In the genomic region with DNA sequence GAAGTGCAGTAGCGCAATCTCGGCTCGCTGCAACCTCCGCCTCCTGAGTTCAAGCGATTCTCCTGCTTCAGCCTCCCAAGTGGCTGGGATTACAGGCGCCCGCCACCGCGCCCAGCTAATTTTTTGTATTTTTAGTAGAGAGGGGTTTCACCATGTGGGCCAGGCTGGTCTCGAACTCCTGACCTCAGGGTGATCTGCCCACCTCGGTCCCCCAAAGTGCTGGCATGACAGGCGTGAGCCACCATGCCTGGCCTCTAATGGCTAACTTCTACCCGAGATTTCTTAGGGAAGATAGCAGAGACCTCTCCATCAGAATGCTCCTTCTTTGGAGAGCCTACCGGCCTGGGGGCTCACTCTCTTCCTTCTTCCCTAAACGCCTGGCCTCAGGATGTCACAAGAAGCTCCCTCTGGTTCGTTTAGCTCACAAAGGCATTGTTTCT, we compare ENCODE assay signal across 7 cellular contexts. TPM values are rescaled to one million over a fixed set of nuclear protein-coding genes. Genes with fewer than 3 reads are reported as not detected.
DNase-seq lines count a peak whose midpoint lies in the region; TF ChIP-seq lines count a peak whose summit lies in the region.
"Not testable (repeated sequence)": the region's sequence is repeated elsewhere in the genome, so short reads cannot be mapped to it uniquely, and the experiment has no call there.
"Had no signal": no experiment of that assay in that cellular context is flagged by ENCODE, and none has a peak within 500 bp of the region (broad histone marks: within the 10 kb centered on the region; RNA-seq: fewer than 3 reads in every experiment).

No MANE protein-coding gene starts in this region.

- H3K27ac Mint-ChIP-seq in CD4-positive, alpha-beta memory T cell, result peak overlapping the region; percentile 94 to 98 (median 97)
- peak overlapping the region; percentile 90 for H3K27ac Mint-ChIP-seq in activated naive CD8-positive, alpha-beta T cell
- peak overlapping the region; percentile 94 for H3K27ac Mint-ChIP-seq in stimulated activated naive CD8-positive, alpha-beta T cell treated with anti-CD3 and anti-CD28 coated beads, Interleukin-15, Interleukin-2, amounts not matched to agents 100 ng/mL and 50 ng/mL, for 24 hours

- H3K79me2 ChIP-seq in OCI-LY7 (ENCODE audit: insufficient read depth, low read depth, low read length); fibroblast of lung (ENCODE audit: control insufficient read depth, insufficient read depth, low read length): not testable (repeated sequence)

- H3K27me3 Mint-ChIP-seq in CD4-positive, alpha-beta memory T cell; activated naive CD8-positive, alpha-beta T cell; stimulated activated naive CD8-positive, alpha-beta T cell treated with anti-CD3 and anti-CD28 coated beads, Interleukin-15, Interleukin-2, amounts not matched to agents 100 ng/mL and 50 ng/mL, for 24 hours: not testable (repeated sequence)

- H3K27ac ChIP-seq in CD4-positive, alpha-beta memory T cell (ENCODE audit: low read depth, low read length), result peak overlapping the region; percentile 79
- H3K27ac ChIP-seq in OCI-LY7 (ENCODE audit: low read depth, low read length, poor library complexity, severe bottlenecking) (peak overlapping the region; percentile 74), muscle layer of duodenum (ENCODE audit: low read length) (peak overlapping the region; percentile 74)
- H3K27ac ChIP-seq in fibroblast of lung (ENCODE audit: insufficient read depth, low read length), result not testable (repeated sequence)

- BruUV-seq in OCI-LY7 (replicated peaks; lab: Mats Ljungman, UMichigan), result not testable (repeated sequence)

- not testable (repeated sequence) for H3K9me3 ChIP-seq in CD4-positive, alpha-beta memory T cell (ENCODE audit: control insufficient read depth in 1 of 2, low read length in 2 of 2); OCI-LY7 (ENCODE audit: low read length); fibroblast of lung (ENCODE audit: control insufficient read depth, insufficient read depth, low read depth, low read length); muscle layer of duodenum (ENCODE audit: control insufficient read depth in 1 of 2, low read length in 2 of 2)

- H3K9me3 Mint-ChIP-seq in CD4-positive, alpha-beta memory T cell; activated naive CD8-positive, alpha-beta T cell (ENCODE audit: low read depth); stimulated activated naive CD8-positive, alpha-beta T cell treated with anti-CD3 and anti-CD28 coated beads, Interleukin-15, Interleukin-2, amounts not matched to agents 100 ng/mL and 50 ng/mL, for 24 hours: not testable (repeated sequence)

- not testable (repeated sequence) for TF ChIP-seq CTCF in OCI-LY7 (conservative IDR thresholded peaks at IDR 0.05; ENCODE audit: low read length); fibroblast of lung (conservative IDR thresholded peaks at IDR 0.05 in 1 of 2, IDR thresholded peaks at IDR 0.05 in 1 of 2; ENCODE audit: low read depth in 1 of 2, low read length in 2 of 2)

- not testable (repeated sequence) for H4K20me1 ChIP-seq in OCI-LY7 (ENCODE audit: insufficient read depth, low read length); fibroblast of lung (ENCODE audit: control insufficient read depth, extremely low read depth, insufficient read depth, low read length)

- POLR2A ChIA-PET in CD4-positive, alpha-beta memory T cell (lab: Charles Lee; ENCODE audit: partially characterized antibody), result interaction anchor here (0.7 to 3.4 kb wide), 15 partner anchors 24 to 211 kb away, joined by 3 to 43 read pairs (median 9); partner anchors contain the start of genes BAG6, C6orf47, CSNK2B and DDAH2
- POLR2A ChIA-PET in OCI-LY7 (lab: Charles Lee), result interaction anchor here (0.6 to 0.7 kb wide), 2 partner anchors 9 to 968 kb away, joined by 3 read pairs; no protein-coding TSS in a partner anchor

- H3K4me1 Mint-ChIP-seq in CD4-positive, alpha-beta memory T cell, result peaks cover 14 to 33% (median 23%) of the 10 kb centered on the region in 4 donors
- H3K4me1 Mint-ChIP-seq in activated naive CD8-positive, alpha-beta T cell (ENCODE audit: low read depth), result peaks cover 21% of the 10 kb centered on the region
- H3K4me1 Mint-ChIP-seq in stimulated activated naive CD8-positive, alpha-beta T cell treated with anti-CD3 and anti-CD28 coated beads, Interleukin-15, Interleukin-2, amounts not matched to agents 100 ng/mL and 50 ng/mL, for 24 hours (ENCODE audit: low read depth), result peaks cover 31% of the 10 kb centered on the region

- not testable (repeated sequence) for H3K36me3 ChIP-seq in CD4-positive, alpha-beta memory T cell (ENCODE audit: insufficient read depth, low read length); OCI-LY7 (ENCODE audit: insufficient read depth, low read length)
- peaks cover 10% of the 10 kb centered on the region for H3K36me3 ChIP-seq in fibroblast of lung (ENCODE audit: control insufficient read depth, insufficient read depth, low read length)
- peaks cover 13 to 21% of the 10 kb centered on the region in 2 donors for H3K36me3 ChIP-seq in muscle layer of duodenum (ENCODE audit: control insufficient read depth in 1 of 2, insufficient read depth in 2 of 2, low read length in 2 of 2)

- H3K9me2 ChIP-seq in OCI-LY7 (ENCODE audit: insufficient read depth, low read length), result not testable (repeated sequence)

- peaks cover 8 to 28% of the 10 kb centered on the region in 2 donors for H3K36me3 Mint-ChIP-seq in CD4-positive, alpha-beta memory T cell
- not testable (repeated sequence) for H3K36me3 Mint-ChIP-seq in activated naive CD8-positive, alpha-beta T cell
- H3K36me3 Mint-ChIP-seq in stimulated activated naive CD8-positive, alpha-beta T cell treated with anti-CD3 and anti-CD28 coated beads, Interleukin-15, Interleukin-2, amounts not matched to agents 100 ng/mL and 50 ng/mL, for 24 hours (ENCODE audit: low read depth), result peaks cover 10% of the 10 kb centered on the region

- H3K4me2 ChIP-seq in OCI-LY7 (ENCODE audit: low read length) (peak overlapping the region; percentile 74), fibroblast of lung (ENCODE audit: extremely low read depth, insufficient read depth, low read length) (peak overlapping the region; percentile 90)

- H3K4me3 Mint-ChIP-seq in CD4-positive, alpha-beta memory T cell, result peak overlapping the region; percentile 87 to 96 (median 94)
- peak overlapping the region; percentile 94 for H3K4me3 Mint-ChIP-seq in activated naive CD8-positive, alpha-beta T cell
- H3K4me3 Mint-ChIP-seq in stimulated activated naive CD8-positive, alpha-beta T cell treated with anti-CD3 and anti-CD28 coated beads, Interleukin-15, Interleukin-2, amounts not matched to agents 100 ng/mL and 50 ng/mL, for 24 hours, result peak overlapping the region; percentile 88

- H3K4me3 ChIP-seq in CD4-positive, alpha-beta memory T cell (ENCODE audit: low read length in 2 of 2), result peak overlapping the region; percentile 39 to 87
- H3K4me3 ChIP-seq in OCI-LY7 (ENCODE audit: low read depth, low read length, poor library complexity, severe bottlenecking) (peak overlapping the region; percentile 73), fibroblast of lung (replicated peaks in 1 of 4; ENCODE audit: control extremely low read depth in 1 of 4, insufficient read depth in 1 of 4, low read depth in 3 of 4, low read length in 4 of 4) (peak overlapping the region; percentile 57 to 89 (median 62)), muscle layer of duodenum (ENCODE audit: low read depth in 1 of 2, low read length in 2 of 2) (peak overlapping the region; percentile 73 to 82)

- CTCF ChIA-PET in CD4-positive, alpha-beta memory T cell (lab: Charles Lee; ENCODE audit: partially characterized antibody), result interaction anchor here (0.7 to 2.7 kb wide), 4 partner anchors 25 to 242 kb away, joined by 3 to 23 read pairs (median 5); no protein-coding TSS in a partner anchor
- CTCF ChIA-PET in OCI-LY7 (lab: Charles Lee; ENCODE audit: unreplicated experiment), result interaction anchor here (0.6 kb wide), 1 partner anchor 183 kb away, joined by 4 read pairs; no protein-coding TSS in a partner anchor

- not testable (repeated sequence) for H3K27me3 ChIP-seq in CD4-positive, alpha-beta memory T cell (ENCODE audit: insufficient read depth, low read length); fibroblast of lung (ENCODE audit: control insufficient read depth, insufficient read depth, low read length); muscle layer of duodenum (ENCODE audit: low read depth, low read length)

- intact Hi-C loops in CD4-positive, alpha-beta memory T cell (cut with micrococcal nuclease), result loop anchor here (1.0 to 5.0 kb wide), 2 partner anchors 42 to 184 kb away; no protein-coding TSS in a partner anchor
- intact Hi-C loops in OCI-LY7 (cut with micrococcal nuclease; ENCODE audit: unreplicated experiment), result not testable (repeated sequence)

- not testable (repeated sequence) for H3K9ac ChIP-seq in fibroblast of lung (ENCODE audit: insufficient read depth, low read length)

- not testable (repeated sequence) for DNase-seq in CD4-positive, alpha-beta memory T cell; OCI-LY7 (ENCODE audit: low spot score); fibroblast of lung (ENCODE audit: low read depth in 2 of 2)

- peak overlapping the region; percentile 76; the same call in 1 of the 2 replicates for H2AFZ ChIP-seq in OCI-LY7 (ENCODE audit: low read length)
- not testable (repeated sequence) for H2AFZ ChIP-seq in fibroblast of lung (ENCODE audit: low read length)

- H3K4me1 ChIP-seq in CD4-positive, alpha-beta memory T cell (ENCODE audit: insufficient read depth, low read length), result peaks cover 16% of the 10 kb centered on the region
- H3K4me1 ChIP-seq in OCI-LY7 (ENCODE audit: insufficient read depth, low read length, poor library complexity, severe bottlenecking) (peaks cover 20% of the 10 kb centered on the region), muscle layer of duodenum (ENCODE audit: control insufficient read depth in 1 of 2, insufficient read depth in 2 of 2, low read length in 2 of 2) (peaks cover 0 to 26% of the 10 kb centered on the region in 2 donors)
- not testable (repeated sequence) for H3K4me1 ChIP-seq in fibroblast of lung (ENCODE audit: control insufficient read depth, extremely low read depth, insufficient read depth, low read length)

RNA-seq across cellular contexts. Expression of gene NEU1, which starts 1.5 kb away (rescaled TPM):
- total RNA-seq in CD4-positive, alpha-beta memory T cell, result 10 to 100 TPM; 19.6 to 21.1 TPM
- polyA plus RNA-seq in CD4-positive, alpha-beta memory T cell, result 10 to 100 TPM; 22.5 to 23.4 TPM
- total RNA-seq in OCI-LY7 (2014; rRNA removed; shearing (Covaris generic)), result 5.5 and 7.0 TPM in 2 replicates
- total RNA-seq in OCI-LY7 (2022) (10.6 and 13.4 TPM in 2 replicates), fibroblast of lung (100 and 109 TPM in 2 replicates)
- 51.2 and 66.4 TPM in 2 replicates for polyA plus RNA-seq in fibroblast of lung
- polyA plus RNA-seq in fibroblast of lung (2012), result 38.4 and 54.0 TPM in 2 replicates
- polyA minus RNA-seq in fibroblast of lung (ENCODE audit: low replicate concordance), result 57.9 and 92.3 TPM in 2 replicates

RNA-seq across cellular contexts. Expression of gene SLC44A4, which starts 14.7 kb away (rescaled TPM):
- not detected for total RNA-seq in CD4-positive, alpha-beta memory T cell
- polyA plus RNA-seq in CD4-positive, alpha-beta memory T cell, result under 1 TPM in 1 of 2 donors, not detected in 1; 0.11 TPM
- not detected in 2 replicates for total RNA-seq in OCI-LY7 (2014; rRNA removed; shearing (Covaris generic))
- total RNA-seq in OCI-LY7 (2022), result not detected in 2 replicates
- not detected in 2 replicates for total RNA-seq in fibroblast of lung
- polyA plus RNA-seq in fibroblast of lung, result 0.02 TPM in 1 of 2 replicates, not detected in the other
- polyA plus RNA-seq in fibroblast of lung (2012), result 0.05 TPM in 1 of 2 replicates, not detected in the other
- not detected in 2 replicates for polyA minus RNA-seq in fibroblast of lung (ENCODE audit: low replicate concordance)
- total RNA-seq: Right ventricle myocardium inferior had no signal

RNA-seq across cellular contexts. Expression of gene EHMT2, which starts 33.4 kb away (rescaled TPM):
- total RNA-seq in CD4-positive, alpha-beta memory T cell, result 10 to 100 TPM; 79.1 to 82.1 TPM
- 10 to 100 TPM; 24.1 to 47.9 TPM for polyA plus RNA-seq in CD4-positive, alpha-beta memory T cell
- total RNA-seq in OCI-LY7 (2014; rRNA removed; shearing (Covaris generic)), result 49.5 and 55.1 TPM in 2 replicates
- total RNA-seq in OCI-LY7 (2022), result 70.4 and 76.8 TPM in 2 replicates
- total RNA-seq in fibroblast of lung, result 60.1 and 63.7 TPM in 2 replicates
- 22.0 and 37.3 TPM in 2 replicates for polyA plus RNA-seq in fibroblast of lung
- polyA plus RNA-seq in fibroblast of lung (2012), result 24.5 and 43.3 TPM in 2 replicates
- 127 and 144 TPM in 2 replicates for polyA minus RNA-seq in fibroblast of lung (ENCODE audit: low replicate concordance)

RNA-seq across cellular contexts. Expression of gene HSPA1B, which starts 36.6 kb away (rescaled TPM):
- total RNA-seq in CD4-positive, alpha-beta memory T cell, result 10 to 100 TPM; 58.0 to 60.8 TPM
- polyA plus RNA-seq in CD4-positive, alpha-beta memory T cell, result 1 to 10 TPM; 1.9 to 5.3 TPM
- total RNA-seq in OCI-LY7 (2014; rRNA removed; shearing (Covaris generic)), result 160 and 177 TPM in 2 replicates
- total RNA-seq in OCI-LY7 (2022) (40.1 and 60.9 TPM in 2 replicates), fibroblast of lung (115 and 152 TPM in 2 replicates)
- polyA plus RNA-seq in fibroblast of lung, result 35.5 and 60.2 TPM in 2 replicates
- 52.3 and 95.1 TPM in 2 replicates for polyA plus RNA-seq in fibroblast of lung (2012)
- 39.2 and 45.2 TPM in 2 replicates for polyA minus RNA-seq in fibroblast of lung (ENCODE audit: low replicate concordance)

RNA-seq across cellular contexts. Expression of gene ZBTB12, which starts 37.7 kb away (rescaled TPM):
- total RNA-seq in CD4-positive, alpha-beta memory T cell, result 1 to 10 TPM; 2.4 to 2.5 TPM
- polyA plus RNA-seq in CD4-positive, alpha-beta memory T cell, result not detected
- 12.8 and 17.6 TPM in 2 replicates for total RNA-seq in OCI-LY7 (2014; rRNA removed; shearing (Covaris generic))
- total RNA-seq in OCI-LY7 (2022) (20.2 and 21.0 TPM in 2 replicates), fibroblast of lung (9.5 and 13.2 TPM in 2 replicates)
- polyA plus RNA-seq in fibroblast of lung, result 1.2 and 1.6 TPM in 2 replicates
- polyA plus RNA-seq in fibroblast of lung (2012), result 4.9 and 7.4 TPM in 2 replicates
- polyA minus RNA-seq in fibroblast of lung (ENCODE audit: low replicate concordance), result 3.6 and 4.0 TPM in 2 replicates
